Comparison of ENCODE assay signal across 8 cellular contexts in genomic region chr18:51211552-51211951, GRCh38. TPM values are rescaled to one million over a fixed set of nuclear protein-coding genes. Genes with fewer than 3 reads are reported as not detected.
A peak's percentile ranks its signal among the peaks of the same experiment; 100 is the strongest.
DNase-seq lines count a peak whose midpoint lies in the region; ATAC-seq, FAIRE-seq and TF ChIP-seq lines count a peak whose summit lies in the region.

No MANE protein-coding gene starts in this region.

- TF ChIP-seq CTCF in adrenal gland (IDR thresholded peaks at IDR 0.05) (no peak), mucosa of descending colon (IDR thresholded peaks at IDR 0.05) (no peak)

- peak; percentile 63 for FAIRE-seq in GM18507 (lab: Jason Lieb, UNC)

- TF ChIP-seq POLR2A in adrenal gland (IDR thresholded peaks at IDR 0.05) = no peak

- 38 to 48% methylated on average over 4 of the region's 4 CpGs for WGBS in GM23248 (ENCODE audit: low coverage in 1 of 2, low lambda C conversion rate in 2 of 2, missing lambda C conversion rate in 2 of 2), 2 experiments
- 52 to 64% (median 58%) methylated on average over 4 of the region's 4 CpGs for WGBS in adrenal gland, 4 donors

- H3K4me2 ChIP-seq in GM23248 (ENCODE audit: unreplicated experiment) = peak overlapping the region; percentile 3

- ATAC-seq in mucosa of descending colon = peak; percentile 74

- H2AFZ ChIP-seq in GM23248 = no peak overlapping the region

- no peaks in the 10 kb centered on the region for H4K20me1 ChIP-seq in GM23248 (ENCODE audit: insufficient read depth)

- no peaks in the 10 kb centered on the region for H3K9me2 ChIP-seq in GM23248 (ENCODE audit: insufficient read depth)

- H3K4me3 ChIP-seq in GM23248 = no peak overlapping the region
- H3K4me3 ChIP-seq in adrenal gland = no peak overlapping the region
- H3K4me3 ChIP-seq in mucosa of descending colon = no peak overlapping the region

- DNase-seq in GM18507 (ENCODE audit: extremely low spot score, insufficient read length, low read depth) (no peak), GM23248 (peak; percentile 90), M059J (ENCODE audit: low read depth) (peak; percentile 87), adrenal gland (peak in 5 of 7 donors; percentile 11 to 54 (median 40)), mucosa of descending colon (peak in 1 of 3 donors; percentile 24), HEK293T (ENCODE audit: extremely low spot score) (no peak), NCI-H2227 treated with DMSO at 0.1 percent for 48 hours (lab: John Stamatoyannopoulos, UW) (no peak), OCI-M2 (lab: John Stamatoyannopoulos, UW; ENCODE audit: unreplicated experiment) (no peak)

- H3K9ac ChIP-seq in GM23248 = no peak overlapping the region

- H3K79me2 ChIP-seq in GM23248 (ENCODE audit: insufficient read depth) = no peaks in the 10 kb centered on the region

- no peak overlapping the region for H3K27ac ChIP-seq in GM23248
- H3K27ac ChIP-seq in adrenal gland = no peak overlapping the region

- no peaks in the 10 kb centered on the region for H3K9me3 ChIP-seq in GM23248 (ENCODE audit: low read depth)
- no peaks in the 10 kb centered on the region for H3K9me3 ChIP-seq in adrenal gland (replicated peaks in 1 of 3)
- H3K9me3 ChIP-seq in mucosa of descending colon = no peaks in the 10 kb centered on the region

- peaks cover 11% of the 10 kb centered on the region for H3F3A ChIP-seq in GM23248 (ENCODE audit: insufficient read depth)

- intact Hi-C loops in adrenal gland (cut with DNase I) (loop anchor here in 1 of 2 donors (10.0 kb wide), 1 partner anchor 63 kb away; no protein-coding TSS in a partner anchor), mucosa of descending colon (cut with DNase I, micrococcal nuclease) (no loop called here)

- H3K36me3 ChIP-seq in GM23248 (ENCODE audit: low read depth) = no peaks in the 10 kb centered on the region
- H3K36me3 ChIP-seq in adrenal gland (replicated peaks in 1 of 2) = no peaks in the 10 kb centered on the region
- no peaks in the 10 kb centered on the region for H3K36me3 ChIP-seq in mucosa of descending colon (ENCODE audit: low read depth)

- POLR2A ChIA-PET in HEK293T (lab: Yijun Ruan, JAX) = no interaction called here

- CTCF ChIA-PET in HEK293T (lab: Yijun Ruan, JAX) = no interaction called here

- peaks cover 8% of the 10 kb centered on the region for H3K4me1 ChIP-seq in GM23248 (ENCODE audit: insufficient read depth)
- no peaks in the 10 kb centered on the region for H3K4me1 ChIP-seq in adrenal gland (replicated peaks in 1 of 2)
- no peaks in the 10 kb centered on the region for H3K4me1 ChIP-seq in mucosa of descending colon (ENCODE audit: low read depth)

- H3K27me3 ChIP-seq in GM23248 (replicated peaks; ENCODE audit: insufficient read depth) = no peaks in the 10 kb centered on the region
- no peaks in the 10 kb centered on the region for H3K27me3 ChIP-seq in adrenal gland

- in situ Hi-C loops in GM23248 (cut with MboI) = no loop called here

TF ChIP-seq in HEK293T, 16 proteins besides CTCF, POLR2A, EP300 and RAD21:
- TF ChIP-seq SP1 (IDR thresholded peaks at IDR 0.05) (no peak), L3MBTL2 (conservative IDR thresholded peaks at IDR 0.05) (no peak), SUZ12 (IDR thresholded peaks at IDR 0.05) (no peak), NFRKB (IDR thresholded peaks at IDR 0.05) (no peak)
TF ChIP-seq in HEK293T: peak in this region for 0.

RNA-seq across cellular contexts. Expression of gene MEX3C, which starts 14.1 kb away (rescaled TPM):
- 44.5 and 50.7 TPM in 2 replicates for total RNA-seq in GM23248 (2014; rRNA removed; shearing (Covaris generic))
- polyA plus RNA-seq in GM23248 (2016; fragmentation: Nextera tagmentation; extraction: Ambion mirVana) (14.5 and 15.2 TPM in 2 replicates), adrenal gland (10 to 100 TPM in 1 of 3 donors, 1 to 10 TPM in 2; 7.0 to 33.7 (median 8.7) TPM)
- 30.4 and 45.6 TPM in 2 replicates for total RNA-seq in M059J (2014; rRNA removed; shearing (Covaris generic))
- total RNA-seq in adrenal gland (10 to 100 TPM; 25.7 to 38.9 (median 29.6) TPM), mucosa of descending colon (10 to 100 TPM; 20.8 to 30.1 (median 27.0) TPM)

Comparison
In these comparisons a context has a peak if more than half of its experiments do, and no peak if none do; other contexts are left out.
1. DNase-seq: peak in GM23248 (single experiment), M059J (single experiment) and adrenal gland (5 of 7); none in GM18507 (single experiment), HEK293T (single experiment), NCI-H2227 treated with DMSO at 0.1 percent for 48 hours (single experiment) and OCI-M2 (single experiment).